18 cellular contexts compared by ENCODE assay signal in the genomic region with DNA sequence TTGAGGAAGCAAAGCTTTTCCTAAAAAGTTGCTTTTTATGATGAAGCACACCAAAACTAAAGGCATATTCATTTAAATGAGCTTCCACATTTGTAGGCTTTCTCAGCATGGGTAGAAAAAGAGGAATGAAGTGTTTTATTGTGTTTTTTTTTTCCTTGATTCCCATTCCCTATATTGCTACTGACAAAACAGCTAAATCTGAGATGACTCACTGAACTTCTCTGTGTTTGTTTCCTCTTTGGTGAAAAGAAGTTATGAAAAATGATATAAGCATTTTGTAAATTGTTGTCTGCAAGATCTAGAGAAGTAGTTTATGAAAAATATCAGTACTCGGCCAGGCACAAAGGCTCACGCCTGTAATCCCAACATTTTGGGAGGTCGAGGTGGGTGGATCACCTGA. TPM values are rescaled to one million over a fixed set of nuclear protein-coding genes. Genes with fewer than 3 reads are reported as not detected.
DNase-seq lines count a peak whose midpoint lies in the region; ATAC-seq and TF ChIP-seq lines count a peak whose summit lies in the region.
"Had no signal": no experiment of that assay in that cellular context is flagged by ENCODE, and none has a peak within 500 bp of the region (broad histone marks: within the 10 kb centered on the region; RNA-seq: fewer than 3 reads in every experiment).

No MANE protein-coding gene starts in this region.

- H3K9me2 ChIP-seq in SK-N-SH, result no peaks in the 10 kb centered on the region

- DNase-seq in CD1c-positive myeloid dendritic cell (ENCODE audit: extremely low spot score) (peak; percentile 53), SK-N-SH (no peak), adipocyte (ENCODE audit: low read depth) (peak; percentile 19), posterior cingulate gyrus (no peak)
- no peak for DNase-seq in naive thymus-derived CD4-positive, alpha-beta T cell
- DNase-seq: CD4-positive, alpha-beta T cell; CD8-positive, alpha-beta memory T cell; DMS 273 treated with DMSO at 0.1 percent for 48 hours; DMS79; EL; GDM1; H7 had no signal

- no peaks in the 10 kb centered on the region for H3K36me3 ChIP-seq in SK-N-SH (replicated peaks in 1 of 2; ENCODE audit: control insufficient read depth in 1 of 2, insufficient read depth in 2 of 2, low read length in 1 of 2)
- no peaks in the 10 kb centered on the region for H3K36me3 ChIP-seq in adipocyte (ENCODE audit: control insufficient read depth, insufficient read depth, low read length, severe bottlenecking)
- no peaks in the 10 kb centered on the region for H3K36me3 ChIP-seq in naive thymus-derived CD4-positive, alpha-beta T cell (ENCODE audit: control insufficient read depth in 2 of 3, insufficient read depth in 3 of 3, low read length in 3 of 3)
- H3K36me3 ChIP-seq: BLaER1 had no signal

- no peaks in the 10 kb centered on the region for H3K9me3 Mint-ChIP-seq in naive thymus-derived CD4-positive, alpha-beta T cell
- H3K9me3 Mint-ChIP-seq: CD4-positive, alpha-beta T cell; CD8-positive, alpha-beta memory T cell had no signal

- no peak for TF ChIP-seq RAD21 in SK-N-SH (IDR thresholded peaks at IDR 0.05; ENCODE audit: low read length)

- H3K27ac ChIP-seq in SK-N-SH (ENCODE audit: low read depth in 2 of 2, low read length in 1 of 2), result peak overlapping the region in 1 of 2 experiments; percentile 64; a peak in 3 of 4 replicates
- H3K27ac ChIP-seq in naive thymus-derived CD4-positive, alpha-beta T cell (ENCODE audit: low read depth, low read length), result no peak overlapping the region
- H3K27ac ChIP-seq: 22Rv1, BLaER1, C4-2B had no signal

- H3K27me3 ChIP-seq in SK-N-SH (ENCODE audit: insufficient read depth), result no peaks in the 10 kb centered on the region
- H3K27me3 ChIP-seq in adipocyte (replicated peaks; ENCODE audit: control insufficient read depth, insufficient read depth, low read length), result no peaks in the 10 kb centered on the region
- no peaks in the 10 kb centered on the region for H3K27me3 ChIP-seq in naive thymus-derived CD4-positive, alpha-beta T cell (ENCODE audit: control insufficient read depth in 2 of 2, insufficient read depth in 2 of 2, low read length in 2 of 2)
- H3K27me3 ChIP-seq: BLaER1 had no signal

- peaks cover 0 to 18% (median 6%) of the 10 kb centered on the region in 5 donors for H3K27me3 Mint-ChIP-seq in naive thymus-derived CD4-positive, alpha-beta T cell

- H3K9me3 ChIP-seq in SK-N-SH, result no peaks in the 10 kb centered on the region
- H3K9me3 ChIP-seq in adipocyte (ENCODE audit: control insufficient read depth, low read length), result no peaks in the 10 kb centered on the region
- no peaks in the 10 kb centered on the region for H3K9me3 ChIP-seq in naive thymus-derived CD4-positive, alpha-beta T cell (ENCODE audit: control insufficient read depth in 2 of 3, low read length in 3 of 3)
- H3K9me3 ChIP-seq: BLaER1 had no signal

- no peaks in the 10 kb centered on the region for H3K79me2 ChIP-seq in SK-N-SH (ENCODE audit: insufficient read depth)

- H3K4me2 ChIP-seq in SK-N-SH, result peak overlapping the region; percentile 50; the same call in 1 of the 2 replicates
- H3K4me2 ChIP-seq: BLaER1 had no signal

- H3F3A ChIP-seq in SK-N-SH (replicated peaks; ENCODE audit: insufficient read depth), result peaks cover 3% of the 10 kb centered on the region

- no peak overlapping the region for H3K4me3 Mint-ChIP-seq in naive thymus-derived CD4-positive, alpha-beta T cell
- H3K4me3 Mint-ChIP-seq: B cell; CD4-positive, alpha-beta T cell; CD8-positive, alpha-beta memory T cell had no signal

- CTCF ChIA-PET in SK-N-SH (lab: Yijun Ruan, JAX), result no interaction called here
- CTCF ChIA-PET in naive thymus-derived CD4-positive, alpha-beta T cell (lab: Charles Lee), result no interaction called here

- H4K20me1 ChIP-seq in SK-N-SH (ENCODE audit: insufficient read depth), result no peaks in the 10 kb centered on the region
- H4K20me1 ChIP-seq: BLaER1 had no signal

- no peaks in the 10 kb centered on the region for H3K4me1 Mint-ChIP-seq in naive thymus-derived CD4-positive, alpha-beta T cell
- H3K4me1 Mint-ChIP-seq: B cell; CD8-positive, alpha-beta memory T cell had no signal

- no peak for TF ChIP-seq EP300 in SK-N-SH (IDR thresholded peaks at IDR 0.05; ENCODE audit: borderline replicate concordance in 1 of 2, low read depth in 1 of 2, low read length in 1 of 2)

- no peak overlapping the region for H2AFZ ChIP-seq in SK-N-SH (ENCODE audit: low read depth)

- ATAC-seq in naive thymus-derived CD4-positive, alpha-beta T cell, result no peak
- no peak for ATAC-seq in GM21529 (IDR thresholded peaks at IDR 0.05; ENCODE audit: unreplicated experiment)
- ATAC-seq: HCT116 had no signal

- H3K4me1 ChIP-seq in SK-N-SH (ENCODE audit: control insufficient read depth in 1 of 2, insufficient read depth in 2 of 2, low read depth in 1 of 2, low read length in 1 of 2), result peaks cover 0 to 3% of the 10 kb centered on the region in 2 experiments; a peak in 2 of 4 replicates
- no peaks in the 10 kb centered on the region for H3K4me1 ChIP-seq in adipocyte (ENCODE audit: control insufficient read depth, insufficient read depth, low read length)
- no peaks in the 10 kb centered on the region for H3K4me1 ChIP-seq in naive thymus-derived CD4-positive, alpha-beta T cell (ENCODE audit: control insufficient read depth in 2 of 2, insufficient read depth in 2 of 2, low read length in 2 of 2)
- H3K4me1 ChIP-seq: BLaER1 had no signal

- POLR2A ChIA-PET in SK-N-SH (lab: Yijun Ruan, JAX), result no interaction called here
- POLR2A ChIA-PET in naive thymus-derived CD4-positive, alpha-beta T cell (lab: Charles Lee), result no interaction called here

- no peaks in the 10 kb centered on the region for H3K36me3 Mint-ChIP-seq in naive thymus-derived CD4-positive, alpha-beta T cell
- H3K36me3 Mint-ChIP-seq: CD8-positive, alpha-beta memory T cell had no signal

- WGBS in SK-N-SH (ENCODE audit: low lambda C conversion rate), result 74% methylated on average over 3 of the region's 3 CpGs

- TF ChIP-seq CTCF in SK-N-SH (IDR thresholded peaks at IDR 0.05), result no peak

- H3K4me3 ChIP-seq in SK-N-SH (ENCODE audit: low read depth in 2 of 2, low read length in 1 of 2), result no peak overlapping the region
- H3K4me3 ChIP-seq in adipocyte (ENCODE audit: low read length), result no peak overlapping the region
- H3K4me3 ChIP-seq in naive thymus-derived CD4-positive, alpha-beta T cell (ENCODE audit: low read length), result no peak overlapping the region
- H3K4me3 ChIP-seq: BLaER1 had no signal

- intact Hi-C loops in naive thymus-derived CD4-positive, alpha-beta T cell (cut with micrococcal nuclease), result no loop called here
- intact Hi-C loops in posterior cingulate gyrus (cut with DNase I), result no loop called here

- no peak overlapping the region for H3K27ac Mint-ChIP-seq in naive thymus-derived CD4-positive, alpha-beta T cell
- H3K27ac Mint-ChIP-seq: B cell; CD4-positive, alpha-beta T cell; CD8-positive, alpha-beta memory T cell had no signal

- H3K9ac ChIP-seq in SK-N-SH (no peak overlapping the region), adipocyte (ENCODE audit: low read length) (no peak overlapping the region)
- H3K9ac ChIP-seq: BLaER1 had no signal

TF ChIP-seq in SK-N-SH, 30 proteins besides CTCF, POLR2A, EP300 and RAD21 (continues in another document):
- TF ChIP-seq NFIC (IDR thresholded peaks at IDR 0.05; ENCODE audit: borderline replicate concordance) (no peak), JUND (IDR thresholded peaks at IDR 0.05) (peak; percentile 37; the same call in 1 of the 2 replicates), RCOR1 (IDR thresholded peaks at IDR 0.05; ENCODE audit: low read length) (no peak), EZH2phosphoT487 (IDR thresholded peaks at IDR 0.05; ENCODE audit: borderline replicate concordance, low read depth) (no peak), ELF1 (IDR thresholded peaks at IDR 0.05) (no peak), TCF12 (IDR thresholded peaks at IDR 0.05) (0 out of 2 replicates have a peak, but pooled peaks have one; percentile 21), MEF2A (IDR thresholded peaks at IDR 0.05; ENCODE audit: borderline replicate concordance, low read depth) (no peak), RXRA (IDR thresholded peaks at IDR 0.05; ENCODE audit: borderline replicate concordance, low read depth) (no peak)
- TF ChIP-seq, protein P1, sequence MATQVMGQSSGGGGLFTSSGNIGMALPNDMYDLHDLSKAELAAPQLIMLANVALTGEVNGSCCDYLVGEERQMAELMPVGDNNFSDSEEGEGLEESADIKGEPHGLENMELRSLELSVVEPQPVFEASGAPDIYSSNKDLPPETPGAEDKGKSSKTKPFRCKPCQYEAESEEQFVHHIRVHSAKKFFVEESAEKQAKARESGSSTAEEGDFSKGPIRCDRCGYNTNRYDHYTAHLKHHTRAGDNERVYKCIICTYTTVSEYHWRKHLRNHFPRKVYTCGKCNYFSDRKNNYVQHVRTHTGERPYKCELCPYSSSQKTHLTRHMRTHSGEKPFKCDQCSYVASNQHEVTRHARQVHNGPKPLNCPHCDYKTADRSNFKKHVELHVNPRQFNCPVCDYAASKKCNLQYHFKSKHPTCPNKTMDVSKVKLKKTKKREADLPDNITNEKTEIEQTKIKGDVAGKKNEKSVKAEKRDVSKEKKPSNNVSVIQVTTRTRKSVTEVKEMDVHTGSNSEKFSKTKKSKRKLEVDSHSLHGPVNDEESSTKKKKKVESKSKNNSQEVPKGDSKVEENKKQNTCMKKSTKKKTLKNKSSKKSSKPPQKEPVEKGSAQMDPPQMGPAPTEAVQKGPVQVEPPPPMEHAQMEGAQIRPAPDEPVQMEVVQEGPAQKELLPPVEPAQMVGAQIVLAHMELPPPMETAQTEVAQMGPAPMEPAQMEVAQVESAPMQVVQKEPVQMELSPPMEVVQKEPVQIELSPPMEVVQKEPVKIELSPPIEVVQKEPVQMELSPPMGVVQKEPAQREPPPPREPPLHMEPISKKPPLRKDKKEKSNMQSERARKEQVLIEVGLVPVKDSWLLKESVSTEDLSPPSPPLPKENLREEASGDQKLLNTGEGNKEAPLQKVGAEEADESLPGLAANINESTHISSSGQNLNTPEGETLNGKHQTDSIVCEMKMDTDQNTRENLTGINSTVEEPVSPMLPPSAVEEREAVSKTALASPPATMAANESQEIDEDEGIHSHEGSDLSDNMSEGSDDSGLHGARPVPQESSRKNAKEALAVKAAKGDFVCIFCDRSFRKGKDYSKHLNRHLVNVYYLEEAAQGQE (IDR thresholded peaks at IDR 0.05; ENCODE audit: low read depth, low read length), result no peak
- TF ChIP-seq, protein P2, sequence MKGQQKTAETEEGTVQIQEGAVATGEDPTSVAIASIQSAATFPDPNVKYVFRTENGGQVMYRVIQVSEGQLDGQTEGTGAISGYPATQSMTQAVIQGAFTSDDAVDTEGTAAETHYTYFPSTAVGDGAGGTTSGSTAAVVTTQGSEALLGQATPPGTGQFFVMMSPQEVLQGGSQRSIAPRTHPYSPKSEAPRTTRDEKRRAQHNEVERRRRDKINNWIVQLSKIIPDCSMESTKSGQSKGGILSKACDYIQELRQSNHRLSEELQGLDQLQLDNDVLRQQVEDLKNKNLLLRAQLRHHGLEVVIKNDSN (IDR thresholded peaks at IDR 0.05; ENCODE audit: borderline replicate concordance, low read depth), result no peak

RNA-seq across cellular contexts. Expression of a gene that starts 32.4 kb away (rescaled TPM):
- 8.3 and 11.0 TPM in 2 replicates for polyA plus RNA-seq in SK-N-SH (2012; rRNA removed)
- polyA plus RNA-seq in SK-N-SH (2012; cell fraction: cytosol; rRNA removed), result 7.6 and 8.4 TPM in 2 replicates
- polyA plus RNA-seq in SK-N-SH (2012; cell fraction: nucleus; rRNA removed), result 11.4 and 18.1 TPM in 2 replicates
- under 1 TPM in 1 of 5 experiments, not detected in 4; 0.02 TPM for total RNA-seq in naive thymus-derived CD4-positive, alpha-beta T cell
- not detected for polyA plus RNA-seq in naive thymus-derived CD4-positive, alpha-beta T cell
- total RNA-seq: CD4-positive, alpha-beta T cell; CD8-positive, alpha-beta memory T cell had no signal
- polyA plus RNA-seq: CD8-positive, alpha-beta memory T cell had no signal

Comparison
In these comparisons a context has a peak if more than half of its experiments do, and no peak if none do; other contexts are left out.
1. DNase-seq: peak in CD1c-positive myeloid dendritic cell (single experiment) and adipocyte (single experiment); none in SK-N-SH (single experiment), naive thymus-derived CD4-positive, alpha-beta T cell (0 of 9) and posterior cingulate gyrus (0 of 10).